ENCODE assay signal across 1 cellular context in the genomic region with DNA sequence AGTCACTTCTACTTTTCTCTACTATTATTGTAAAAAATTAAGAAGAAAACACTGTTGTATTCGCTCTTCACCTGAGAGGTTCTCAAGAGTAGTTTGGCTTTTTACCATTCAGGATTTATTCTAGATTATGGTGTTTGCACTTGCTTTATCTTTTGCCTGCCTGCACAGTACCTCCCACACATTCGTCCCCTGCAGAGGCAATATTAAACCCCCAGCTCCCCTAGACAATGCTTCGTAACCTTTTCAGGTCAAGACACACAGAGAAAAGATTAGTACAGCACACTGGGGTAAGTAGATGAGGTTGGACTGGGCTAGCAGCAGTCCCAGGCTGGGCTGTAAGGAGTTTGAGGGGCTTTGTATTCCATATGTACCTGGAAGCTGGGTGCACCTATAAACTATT.
A peak's percentile ranks its signal among the peaks of the same experiment; 100 is the strongest.
TF ChIP-seq lines count a peak whose summit lies in the region.

No MANE protein-coding gene starts in this region.

TF ChIP-seq in K562, 482 proteins besides CTCF, POLR2A, EP300 and RAD21 (continued from another document and continues in another):
- TF ChIP-seq, protein P1, sequence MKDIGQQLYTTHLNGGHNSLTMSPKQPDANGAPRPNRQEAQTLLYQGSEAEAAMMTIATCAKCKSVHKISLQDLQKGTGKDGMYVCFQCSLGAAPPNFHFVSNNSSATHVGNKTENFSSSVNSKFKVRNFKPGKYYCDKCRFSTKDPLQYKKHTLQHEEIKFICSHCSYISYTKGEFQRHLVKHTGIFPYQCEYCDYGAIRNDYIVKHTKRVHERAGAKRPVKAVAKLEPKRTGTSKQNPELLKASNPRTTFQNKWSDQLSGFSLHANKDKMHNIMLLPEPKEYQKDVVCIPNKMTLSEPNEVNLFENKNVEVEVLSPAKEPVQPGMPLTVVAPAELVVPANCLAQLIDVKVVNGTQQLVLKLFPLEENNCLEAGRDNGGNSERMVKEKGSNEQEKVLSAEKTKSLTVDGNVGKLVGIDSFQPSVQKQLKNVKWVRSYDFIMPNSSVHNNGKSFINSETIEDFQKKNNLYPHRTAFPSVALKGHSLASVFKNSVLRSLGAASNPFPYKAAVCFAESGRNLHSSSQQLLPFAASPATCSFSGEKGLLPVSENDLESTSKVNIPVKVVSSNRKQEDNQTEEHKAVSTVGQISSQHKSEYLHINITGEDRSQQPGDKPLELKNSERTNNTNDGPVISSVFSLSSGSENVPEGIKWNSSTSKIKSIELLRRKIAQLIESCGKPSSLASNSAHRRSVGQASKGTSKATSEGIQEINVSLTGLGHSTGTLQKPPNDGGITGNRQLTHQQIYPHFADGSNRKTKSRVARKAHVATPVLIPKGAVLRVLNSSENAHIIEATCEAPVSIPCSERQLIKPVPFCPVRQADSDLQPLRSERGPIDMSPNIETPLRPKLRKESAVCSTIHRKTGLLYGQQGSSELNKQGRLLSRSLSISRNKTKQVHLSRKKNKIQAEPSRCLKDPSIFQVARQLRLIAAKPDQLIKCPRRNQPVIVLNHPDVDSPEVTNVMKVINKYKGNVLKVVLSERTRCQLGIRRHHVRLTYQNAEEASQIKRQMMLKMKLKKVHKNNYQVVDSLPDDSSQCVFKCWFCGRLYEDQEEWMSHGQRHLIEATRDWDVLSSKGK (CRISPR knock-in tag; IDR thresholded peaks at IDR 0.05) = no peak
- no peak for TF ChIP-seq CHCHD3 (CRISPR knock-in tag; IDR thresholded peaks at IDR 0.05)
- TF ChIP-seq NCOA4 (IDR thresholded peaks at IDR 0.05; ENCODE audit: partially characterized antibody) = no peak
- no peak for TF ChIP-seq NEUROD1 (IDR thresholded peaks at IDR 0.05; ENCODE audit: borderline replicate concordance, low read depth, low read length, partially characterized antibody)
- TF ChIP-seq SIN3B (IDR thresholded peaks at IDR 0.05; ENCODE audit: low read depth) = no peak
- TF ChIP-seq FOS (IDR thresholded peaks at IDR 0.05; ENCODE audit: extremely low read depth, insufficient read length) = no peak
- TF ChIP-seq HDAC2 (IDR thresholded peaks at IDR 0.05) = no peak
- no peak for TF ChIP-seq RBM22 (IDR thresholded peaks at IDR 0.05; ENCODE audit: low read depth, low read length, poor library complexity, severe bottlenecking)
- no peak for TF ChIP-seq CBX5 (IDR thresholded peaks at IDR 0.05; ENCODE audit: borderline replicate concordance, low read depth)
- no peak for TF ChIP-seq RFX7 (CRISPR knock-in tag; IDR thresholded peaks at IDR 0.05)
- TF ChIP-seq, protein P2, sequence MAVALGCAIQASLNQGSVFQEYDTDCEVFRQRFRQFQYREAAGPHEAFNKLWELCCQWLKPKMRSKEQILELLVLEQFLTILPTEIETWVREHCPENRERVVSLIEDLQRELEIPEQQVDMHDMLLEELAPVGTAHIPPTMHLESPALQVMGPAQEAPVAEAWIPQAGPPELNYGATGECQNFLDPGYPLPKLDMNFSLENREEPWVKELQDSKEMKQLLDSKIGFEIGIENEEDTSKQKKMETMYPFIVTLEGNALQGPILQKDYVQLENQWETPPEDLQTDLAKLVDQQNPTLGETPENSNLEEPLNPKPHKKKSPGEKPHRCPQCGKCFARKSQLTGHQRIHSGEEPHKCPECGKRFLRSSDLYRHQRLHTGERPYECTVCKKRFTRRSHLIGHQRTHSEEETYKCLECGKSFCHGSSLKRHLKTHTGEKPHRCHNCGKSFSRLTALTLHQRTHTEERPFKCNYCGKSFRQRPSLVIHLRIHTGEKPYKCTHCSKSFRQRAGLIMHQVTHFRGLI (CRISPR knock-in tag; IDR thresholded peaks at IDR 0.05) = no peak
- TF ChIP-seq ZNF778 (CRISPR knock-in tag; IDR thresholded peaks at IDR 0.05) = no peak
- TF ChIP-seq DNMT1 (IDR thresholded peaks at IDR 0.05) = no peak
- TF ChIP-seq, protein P3, sequence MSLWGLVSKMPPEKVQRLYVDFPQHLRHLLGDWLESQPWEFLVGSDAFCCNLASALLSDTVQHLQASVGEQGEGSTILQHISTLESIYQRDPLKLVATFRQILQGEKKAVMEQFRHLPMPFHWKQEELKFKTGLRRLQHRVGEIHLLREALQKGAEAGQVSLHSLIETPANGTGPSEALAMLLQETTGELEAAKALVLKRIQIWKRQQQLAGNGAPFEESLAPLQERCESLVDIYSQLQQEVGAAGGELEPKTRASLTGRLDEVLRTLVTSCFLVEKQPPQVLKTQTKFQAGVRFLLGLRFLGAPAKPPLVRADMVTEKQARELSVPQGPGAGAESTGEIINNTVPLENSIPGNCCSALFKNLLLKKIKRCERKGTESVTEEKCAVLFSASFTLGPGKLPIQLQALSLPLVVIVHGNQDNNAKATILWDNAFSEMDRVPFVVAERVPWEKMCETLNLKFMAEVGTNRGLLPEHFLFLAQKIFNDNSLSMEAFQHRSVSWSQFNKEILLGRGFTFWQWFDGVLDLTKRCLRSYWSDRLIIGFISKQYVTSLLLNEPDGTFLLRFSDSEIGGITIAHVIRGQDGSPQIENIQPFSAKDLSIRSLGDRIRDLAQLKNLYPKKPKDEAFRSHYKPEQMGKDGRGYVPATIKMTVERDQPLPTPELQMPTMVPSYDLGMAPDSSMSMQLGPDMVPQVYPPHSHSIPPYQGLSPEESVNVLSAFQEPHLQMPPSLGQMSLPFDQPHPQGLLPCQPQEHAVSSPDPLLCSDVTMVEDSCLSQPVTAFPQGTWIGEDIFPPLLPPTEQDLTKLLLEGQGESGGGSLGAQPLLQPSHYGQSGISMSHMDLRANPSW (CRISPR knock-in tag; IDR thresholded peaks at IDR 0.05) = no peak
- TF ChIP-seq, protein P4, sequence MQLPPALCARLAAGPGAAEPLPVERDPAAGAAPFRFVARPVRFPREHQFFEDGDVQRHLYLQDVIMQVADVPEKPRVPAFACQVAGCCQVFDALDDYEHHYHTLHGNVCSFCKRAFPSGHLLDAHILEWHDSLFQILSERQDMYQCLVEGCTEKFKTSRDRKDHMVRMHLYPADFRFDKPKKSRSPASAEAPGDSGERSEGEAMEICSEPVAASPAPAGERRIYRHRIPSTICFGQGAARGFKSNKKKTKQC (CRISPR knock-in tag; IDR thresholded peaks at IDR 0.05) = no peak
- peak; percentile 76 for TF ChIP-seq TEAD4 (IDR thresholded peaks at IDR 0.05; ENCODE audit: low read length)
- TF ChIP-seq TEAD4 (CRISPR knock-in tag; IDR thresholded peaks at IDR 0.05; ENCODE audit: borderline replicate concordance) = no peak
- TF ChIP-seq, protein P5, sequence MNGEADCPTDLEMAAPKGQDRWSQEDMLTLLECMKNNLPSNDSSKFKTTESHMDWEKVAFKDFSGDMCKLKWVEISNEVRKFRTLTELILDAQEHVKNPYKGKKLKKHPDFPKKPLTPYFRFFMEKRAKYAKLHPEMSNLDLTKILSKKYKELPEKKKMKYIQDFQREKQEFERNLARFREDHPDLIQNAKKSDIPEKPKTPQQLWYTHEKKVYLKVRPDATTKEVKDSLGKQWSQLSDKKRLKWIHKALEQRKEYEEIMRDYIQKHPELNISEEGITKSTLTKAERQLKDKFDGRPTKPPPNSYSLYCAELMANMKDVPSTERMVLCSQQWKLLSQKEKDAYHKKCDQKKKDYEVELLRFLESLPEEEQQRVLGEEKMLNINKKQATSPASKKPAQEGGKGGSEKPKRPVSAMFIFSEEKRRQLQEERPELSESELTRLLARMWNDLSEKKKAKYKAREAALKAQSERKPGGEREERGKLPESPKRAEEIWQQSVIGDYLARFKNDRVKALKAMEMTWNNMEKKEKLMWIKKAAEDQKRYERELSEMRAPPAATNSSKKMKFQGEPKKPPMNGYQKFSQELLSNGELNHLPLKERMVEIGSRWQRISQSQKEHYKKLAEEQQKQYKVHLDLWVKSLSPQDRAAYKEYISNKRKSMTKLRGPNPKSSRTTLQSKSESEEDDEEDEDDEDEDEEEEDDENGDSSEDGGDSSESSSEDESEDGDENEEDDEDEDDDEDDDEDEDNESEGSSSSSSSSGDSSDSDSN (IDR thresholded peaks at IDR 0.05; ENCODE audit: borderline replicate concordance in 1 of 2, low read depth in 2 of 2, low read length in 2 of 2) = no peak
- TF ChIP-seq TAL1 (IDR thresholded peaks at IDR 0.05) = peak; percentile 74
- TF ChIP-seq HEY1 (CRISPR knock-in tag; IDR thresholded peaks at IDR 0.05; ENCODE audit: borderline replicate concordance) = no peak
- TF ChIP-seq MCM3 (IDR thresholded peaks at IDR 0.05) = no peak
- TF ChIP-seq, protein P6, sequence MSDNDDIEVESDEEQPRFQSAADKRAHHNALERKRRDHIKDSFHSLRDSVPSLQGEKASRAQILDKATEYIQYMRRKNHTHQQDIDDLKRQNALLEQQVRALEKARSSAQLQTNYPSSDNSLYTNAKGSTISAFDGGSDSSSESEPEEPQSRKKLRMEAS (CRISPR knock-in tag; IDR thresholded peaks at IDR 0.05) = no peak
- no peak for TF ChIP-seq NR2C1 (IDR thresholded peaks at IDR 0.05)
- TF ChIP-seq NR2C1 (tag; IDR thresholded peaks at IDR 0.05) = no peak
- TF ChIP-seq RBM39 (optimal IDR thresholded peaks at IDR 0.05; ENCODE audit: low read depth, low read length) = no peak
- no peak for TF ChIP-seq ZFP1 (CRISPR knock-in tag; IDR thresholded peaks at IDR 0.05)
- TF ChIP-seq XRCC5 (IDR thresholded peaks at IDR 0.05; ENCODE audit: low read depth, low read length) = no peak
- no peak for TF ChIP-seq ZBTB17 (CRISPR knock-in tag; IDR thresholded peaks at IDR 0.05)
- TF ChIP-seq ZNF282 (CRISPR knock-in tag; IDR thresholded peaks at IDR 0.05) = no peak
- no peak for TF ChIP-seq MBD2 (IDR thresholded peaks at IDR 0.05; ENCODE audit: borderline replicate concordance, low read depth)
- peak; percentile 44; the same call in 1 of the 2 replicates for TF ChIP-seq SMARCE1 (IDR thresholded peaks at IDR 0.05)
- TF ChIP-seq KHSRP (IDR thresholded peaks at IDR 0.05) = no peak
- no peak for TF ChIP-seq ZNF217 (CRISPR knock-in tag; IDR thresholded peaks at IDR 0.05)
- TF ChIP-seq FUS (optimal IDR thresholded peaks at IDR 0.05; ENCODE audit: low read depth, low read length) = no peak
- TF ChIP-seq KAT7 (CRISPR knock-in tag; IDR thresholded peaks at IDR 0.05; ENCODE audit: borderline replicate concordance) = no peak
- TF ChIP-seq ZNF75A (CRISPR knock-in tag; IDR thresholded peaks at IDR 0.05) = no peak
- no peak for TF ChIP-seq PYGO2 (tag; IDR thresholded peaks at IDR 0.05)
- no peak for TF ChIP-seq ZNF445 (CRISPR knock-in tag; IDR thresholded peaks at IDR 0.05; ENCODE audit: low read depth)
- TF ChIP-seq SMARCA4 (IDR thresholded peaks at IDR 0.05) = peak; percentile 61; the same call in 1 of the 2 replicates
- no peak for TF ChIP-seq SMAD3 (CRISPR knock-in tag; conservative IDR thresholded peaks at IDR 0.05)
- no peak for TF ChIP-seq ARID2 (IDR thresholded peaks at IDR 0.05)
- no peak for TF ChIP-seq RFX5 (IDR thresholded peaks at IDR 0.05; ENCODE audit: low read depth, low read length)
- TF ChIP-seq NRF1 (conservative IDR thresholded peaks at IDR 0.05 in 1 of 2, IDR thresholded peaks at IDR 0.05 in 1 of 2) = no peak
- TF ChIP-seq ESRRB (CRISPR knock-in tag; IDR thresholded peaks at IDR 0.05; ENCODE audit: borderline replicate concordance) = no peak
- peak; percentile 84 for TF ChIP-seq TCF3 (CRISPR knock-in tag; IDR thresholded peaks at IDR 0.05)
- TF ChIP-seq ZC3H4 (CRISPR knock-in tag; IDR thresholded peaks at IDR 0.05; ENCODE audit: borderline replicate concordance) = no peak
- no peak for TF ChIP-seq RBFOX2 (IDR thresholded peaks at IDR 0.05; ENCODE audit: low read depth, low read length)
- TF ChIP-seq NFIC (IDR thresholded peaks at IDR 0.05) = 0 out of 2 replicates have a peak, but pooled peaks have one; percentile 19
- no peak for TF ChIP-seq IRF2 (CRISPR knock-in tag; IDR thresholded peaks at IDR 0.05)
- TF ChIP-seq RHOXF2B (CRISPR knock-in tag; conservative IDR thresholded peaks at IDR 0.05) = no peak
- no peak for TF ChIP-seq BACH1 (tag; IDR thresholded peaks at IDR 0.05)
- peak; percentile 80 for TF ChIP-seq ARID1B (IDR thresholded peaks at IDR 0.05)
- TF ChIP-seq CBFA2T2 (conservative IDR thresholded peaks at IDR 0.05) = peak; percentile 65
- peak; percentile 83 to 86; a peak in 3 of 4 replicates for TF ChIP-seq KDM1A (IDR thresholded peaks at IDR 0.05)
- TF ChIP-seq TRIM24 (IDR thresholded peaks at IDR 0.05) = no peak
- TF ChIP-seq MTA3 (IDR thresholded peaks at IDR 0.05; ENCODE audit: borderline replicate concordance) = no peak
- TF ChIP-seq, protein P7, sequence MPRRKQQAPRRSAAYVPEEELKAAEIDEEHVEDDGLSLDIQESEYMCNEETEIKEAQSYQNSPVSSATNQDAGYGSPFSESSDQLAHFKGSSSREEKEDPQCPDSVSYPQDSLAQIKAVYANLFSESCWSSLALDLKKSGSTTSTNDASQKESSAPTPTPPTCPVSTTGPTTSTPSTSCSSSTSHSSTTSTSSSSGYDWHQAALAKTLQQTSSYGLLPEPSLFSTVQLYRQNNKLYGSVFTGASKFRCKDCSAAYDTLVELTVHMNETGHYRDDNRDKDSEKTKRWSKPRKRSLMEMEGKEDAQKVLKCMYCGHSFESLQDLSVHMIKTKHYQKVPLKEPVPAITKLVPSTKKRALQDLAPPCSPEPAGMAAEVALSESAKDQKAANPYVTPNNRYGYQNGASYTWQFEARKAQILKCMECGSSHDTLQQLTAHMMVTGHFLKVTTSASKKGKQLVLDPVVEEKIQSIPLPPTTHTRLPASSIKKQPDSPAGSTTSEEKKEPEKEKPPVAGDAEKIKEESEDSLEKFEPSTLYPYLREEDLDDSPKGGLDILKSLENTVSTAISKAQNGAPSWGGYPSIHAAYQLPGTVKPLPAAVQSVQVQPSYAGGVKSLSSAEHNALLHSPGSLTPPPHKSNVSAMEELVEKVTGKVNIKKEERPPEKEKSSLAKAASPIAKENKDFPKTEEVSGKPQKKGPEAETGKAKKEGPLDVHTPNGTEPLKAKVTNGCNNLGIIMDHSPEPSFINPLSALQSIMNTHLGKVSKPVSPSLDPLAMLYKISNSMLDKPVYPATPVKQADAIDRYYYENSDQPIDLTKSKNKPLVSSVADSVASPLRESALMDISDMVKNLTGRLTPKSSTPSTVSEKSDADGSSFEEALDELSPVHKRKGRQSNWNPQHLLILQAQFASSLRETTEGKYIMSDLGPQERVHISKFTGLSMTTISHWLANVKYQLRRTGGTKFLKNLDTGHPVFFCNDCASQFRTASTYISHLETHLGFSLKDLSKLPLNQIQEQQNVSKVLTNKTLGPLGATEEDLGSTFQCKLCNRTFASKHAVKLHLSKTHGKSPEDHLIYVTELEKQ (CRISPR knock-in tag; IDR thresholded peaks at IDR 0.05) = no peak
- TF ChIP-seq TBL1XR1 (IDR thresholded peaks at IDR 0.05; ENCODE audit: low read length in 2 of 2) = peak in 1 of 2 experiments; percentile 62; a peak in 1 of 4 replicates
- TF ChIP-seq NCOA6 (IDR thresholded peaks at IDR 0.05) = no peak
- TF ChIP-seq SIX5 (IDR thresholded peaks at IDR 0.05; ENCODE audit: borderline replicate concordance in 1 of 2, insufficient read depth in 1 of 2, low read depth in 1 of 2, low read length in 2 of 2) = no peak
- TF ChIP-seq EP400 (IDR thresholded peaks at IDR 0.05) = no peak
